In genomic region chr20:21767739-21768223, GRCh38 we compare ENCODE assay signal across 10 cellular contexts.
A peak's percentile ranks its signal among the peaks of the same experiment; 100 is the strongest.
DNase-seq lines count a peak whose midpoint lies in the region; ATAC-seq, FAIRE-seq and TF ChIP-seq lines count a peak whose summit lies in the region.
"Had no signal": no experiment of that assay in that cellular context is flagged by ENCODE, and none has a peak within 500 bp of the region (broad histone marks: within the 10 kb centered on the region; RNA-seq: fewer than 3 reads in every experiment).

No MANE protein-coding gene starts in this region.

- no peak overlapping the region for H3K4me3 Mint-ChIP-seq in activated naive CD8-positive, alpha-beta T cell treated with anti-CD3 and anti-CD28 coated beads for 36 hours
- H3K4me3 Mint-ChIP-seq in stimulated activated memory B cell treated with anti-CD40 and anti-IgM and Interleukin-4, amounts not matched to agents 10 μg/mL and 1 μg/mL and 100 μg/mL, for 72 hours: no peak overlapping the region

- H4K20me1 ChIP-seq in HepG2 (ENCODE audit: insufficient read depth, low read length): no peaks in the 10 kb centered on the region

- no peak overlapping the region for H3K9ac ChIP-seq in HUES48 (ENCODE audit: low read depth, low read length)
- H3K9ac ChIP-seq in HepG2 (ENCODE audit: insufficient read depth, low read depth, low read length): no peak overlapping the region

- H3K27me3 ChIP-seq in HUES48 (ENCODE audit: control insufficient read depth, insufficient read depth, low read length) (peaks cover 20% of the 10 kb centered on the region), HepG2 (ENCODE audit: control insufficient read depth in 1 of 2, insufficient read depth in 2 of 2, low read length in 2 of 2) (peaks cover 5 to 55% of the 10 kb centered on the region in 2 experiments; a peak in 4 of 5 replicates)

- TF ChIP-seq CTCF in HepG2 (CRISPR knock-in tag; IDR thresholded peaks at IDR 0.05): peak; percentile 89
- TF ChIP-seq CTCF in GM10248 (IDR thresholded peaks at IDR 0.05; ENCODE audit: control extremely low read depth, extremely low read depth, low read depth, missing control alignments): no peak

- H3K4me2 ChIP-seq in HepG2 (ENCODE audit: low read depth, low read length): peak overlapping the region; percentile 61

- no peaks in the 10 kb centered on the region for H3K36me3 Mint-ChIP-seq in activated naive CD8-positive, alpha-beta T cell treated with anti-CD3 and anti-CD28 coated beads for 36 hours
- no peaks in the 10 kb centered on the region for H3K36me3 Mint-ChIP-seq in stimulated activated memory B cell treated with anti-CD40 and anti-IgM and Interleukin-4, amounts not matched to agents 10 μg/mL and 1 μg/mL and 100 μg/mL, for 72 hours

- peaks cover 5% of the 10 kb centered on the region; the same call in 1 of the 2 replicates for H3K4me1 ChIP-seq in HUES48 (ENCODE audit: control insufficient read depth, insufficient read depth, low read length)
- H3K4me1 ChIP-seq in HepG2 (ENCODE audit: insufficient read depth, low read length): peaks cover 11% of the 10 kb centered on the region

- no peak overlapping the region for H2AFZ ChIP-seq in HepG2 (ENCODE audit: low read length)

- no peaks in the 10 kb centered on the region for H3K9me3 ChIP-seq in HUES48 (ENCODE audit: control insufficient read depth, insufficient read depth, low read length)
- H3K9me3 ChIP-seq in HepG2 (ENCODE audit: low read length): no peaks in the 10 kb centered on the region

- BruUV-seq in HepG2 (replicated peaks; lab: Mats Ljungman, UMichigan): no TSS peak

- H3K4me1 Mint-ChIP-seq in activated naive CD8-positive, alpha-beta T cell treated with anti-CD3 and anti-CD28 coated beads for 36 hours: no peaks in the 10 kb centered on the region
- H3K4me1 Mint-ChIP-seq in stimulated activated memory B cell treated with anti-CD40 and anti-IgM and Interleukin-4, amounts not matched to agents 10 μg/mL and 1 μg/mL and 100 μg/mL, for 72 hours: no peaks in the 10 kb centered on the region

- peak; percentile 98 for ATAC-seq in HepG2
- no peak for ATAC-seq in stimulated activated memory B cell treated with anti-CD40 and anti-IgM and Interleukin-4, amounts not matched to agents 10 μg/mL and 1 μg/mL and 100 μg/mL, for 72 hours

- H3K27ac Mint-ChIP-seq in activated naive CD8-positive, alpha-beta T cell treated with anti-CD3 and anti-CD28 coated beads for 36 hours: no peak overlapping the region
- no peak overlapping the region for H3K27ac Mint-ChIP-seq in stimulated activated memory B cell treated with anti-CD40 and anti-IgM and Interleukin-4, amounts not matched to agents 10 μg/mL and 1 μg/mL and 100 μg/mL, for 72 hours

- DNase-seq in Daoy (ENCODE audit: low read depth) (peak; percentile 71), HepG2 (ENCODE audit: low spot score) (peak; percentile 86), GM10248 (ENCODE audit: extremely low spot score) (no peak), GM12892 (ENCODE audit: insufficient read length) (no peak), Ammon's horn (ENCODE audit: low spot score) (no peak)
- DNase-seq in activated naive CD8-positive, alpha-beta T cell treated with anti-CD3 and anti-CD28 coated beads for 36 hours: peak; percentile 2
- DNase-seq: DMS153, NCI-H1092 treated with DMSO at 0.1 percent for 48 hours had no signal

- H3K27ac ChIP-seq in HUES48 (ENCODE audit: low read depth, low read length): no peak overlapping the region
- no peak overlapping the region for H3K27ac ChIP-seq in HepG2 (ENCODE audit: extremely low read length, insufficient read depth, low read length)

- peaks cover 2% of the 10 kb centered on the region for H3K9me3 Mint-ChIP-seq in activated naive CD8-positive, alpha-beta T cell treated with anti-CD3 and anti-CD28 coated beads for 36 hours
- peaks cover 2% of the 10 kb centered on the region for H3K9me3 Mint-ChIP-seq in stimulated activated memory B cell treated with anti-CD40 and anti-IgM and Interleukin-4, amounts not matched to agents 10 μg/mL and 1 μg/mL and 100 μg/mL, for 72 hours

- POLR2A ChIA-PET in HepG2 (lab: Yijun Ruan, JAX): no interaction called here
- POLR2A ChIA-PET in GM10248 (lab: Yijun Ruan, JAX): no interaction called here

- H3K79me2 ChIP-seq in HepG2 (ENCODE audit: insufficient read depth, low read length): no peaks in the 10 kb centered on the region

- TF ChIP-seq RAD21 in HepG2 (CRISPR knock-in tag; IDR thresholded peaks at IDR 0.05): 0 out of 2 replicates have a peak, but pooled peaks have one; percentile 49

- TF ChIP-seq POLR2A in HepG2 (IDR thresholded peaks at IDR 0.05; ENCODE audit: insufficient read depth in 1 of 2, low read depth in 2 of 2, low read length in 2 of 2) (no peak), GM12892 (IDR thresholded peaks at IDR 0.05; ENCODE audit: low read depth, low read length) (no peak)

- H3K4me3 ChIP-seq in HUES48 (ENCODE audit: low read depth, low read length) (peak overlapping the region; percentile 45), HepG2 (replicated peaks in 1 of 3; ENCODE audit: insufficient read depth in 1 of 3, low read depth in 2 of 3, low read length in 3 of 3) (peak overlapping the region in 1 of 3 experiments; percentile 29; a peak in 1 of 6 replicates)

- FAIRE-seq in HepG2 (lab: Jason Lieb, UNC): peak; percentile 98
- no peak for FAIRE-seq in GM12892 (lab: Jason Lieb, UNC)

- H3K36me3 ChIP-seq in HUES48 (ENCODE audit: control insufficient read depth, insufficient read depth, low read length) (no peaks in the 10 kb centered on the region), HepG2 (replicated peaks in 1 of 2; ENCODE audit: control insufficient read depth in 1 of 2, insufficient read depth in 2 of 2, low read length in 2 of 2) (no peaks in the 10 kb centered on the region)

- peaks cover 9% of the 10 kb centered on the region for H3K27me3 Mint-ChIP-seq in activated naive CD8-positive, alpha-beta T cell treated with anti-CD3 and anti-CD28 coated beads for 36 hours
- no peaks in the 10 kb centered on the region for H3K27me3 Mint-ChIP-seq in stimulated activated memory B cell treated with anti-CD40 and anti-IgM and Interleukin-4, amounts not matched to agents 10 μg/mL and 1 μg/mL and 100 μg/mL, for 72 hours

- WGBS in HepG2 (ENCODE audit: low lambda C conversion rate): 1% methylated on average over 22 of the region's 22 CpGs

- intact Hi-C loops in HepG2 (cut with micrococcal nuclease; ENCODE audit: unreplicated experiment): loop anchor here (1.0 kb wide), 1 partner anchor 48 kb away; no protein-coding TSS in a partner anchor

- CTCF ChIA-PET in HepG2 (lab: Yijun Ruan, JAX; ENCODE audit: low intra/inter-chr PET ratio, low total read pairs): interaction anchor here (1.1 kb wide), 1 partner anchor 48 kb away, joined by 5 read pairs; no protein-coding TSS in a partner anchor
- CTCF ChIA-PET in GM10248 (lab: Yijun Ruan, JAX): interaction anchor here (1.0 to 2.2 kb wide), 4 partner anchors 9 to 49 kb away, joined by 3 to 6 read pairs (median 4); no protein-coding TSS in a partner anchor

- in situ Hi-C loops in HepG2 (cut with HindIII; ENCODE audit: extremely low pct_ligation_motif_present, low pct_unique_long_range_greater_than_20kb): no loop called here

- TF ChIP-seq EP300 in HepG2 (IDR thresholded peaks at IDR 0.05; ENCODE audit: low read depth in 2 of 2, low read length in 2 of 2) (0 out of 4 replicates have a peak, but pooled peaks of 1 of the 2 experiments have one; percentile 20), HepG2 (CRISPR knock-in tag; IDR thresholded peaks at IDR 0.05; ENCODE audit: borderline replicate concordance) (0 out of 2 replicates have a peak, but pooled peaks have one; percentile 22)

TF ChIP-seq in HepG2, 621 proteins besides CTCF, POLR2A, EP300 and RAD21 (continues in another document):
- TF ChIP-seq ELF1 (CRISPR knock-in tag; IDR thresholded peaks at IDR 0.05) (no peak), ZNF562 (CRISPR knock-in tag; IDR thresholded peaks at IDR 0.05; ENCODE audit: borderline replicate concordance) (no peak), NFKBIZ (CRISPR knock-in tag; IDR thresholded peaks at IDR 0.05) (no peak), ZNF629 (CRISPR knock-in tag; conservative IDR thresholded peaks at IDR 0.05) (no peak), CREM (IDR thresholded peaks at IDR 0.05) (0 out of 2 replicates have a peak, but pooled peaks have one; percentile 23), CREM (CRISPR knock-in tag; IDR thresholded peaks at IDR 0.05) (0 out of 2 replicates have a peak, but pooled peaks have one; percentile 3), ZNF446 (CRISPR knock-in tag; IDR thresholded peaks at IDR 0.05) (no peak), KDM5A (IDR thresholded peaks at IDR 0.05; ENCODE audit: borderline replicate concordance, low read length) (no peak), FOSL1 (CRISPR knock-in tag; IDR thresholded peaks at IDR 0.05; ENCODE audit: borderline replicate concordance) (no peak), RARA (CRISPR knock-in tag; IDR thresholded peaks at IDR 0.05) (peak; percentile 38; the same call in 1 of the 2 replicates), ZNF674 (CRISPR knock-in tag; IDR thresholded peaks at IDR 0.05; ENCODE audit: low read depth) (no peak), TBX2 (CRISPR knock-in tag; IDR thresholded peaks at IDR 0.05; ENCODE audit: borderline replicate concordance) (peak; percentile 82), NAIF1 (CRISPR knock-in tag; IDR thresholded peaks at IDR 0.05; ENCODE audit: borderline replicate concordance) (no peak), KDM3A (CRISPR knock-in tag; IDR thresholded peaks at IDR 0.05; ENCODE audit: low read depth) (no peak), MYC (CRISPR knock-in tag; IDR thresholded peaks at IDR 0.05; ENCODE audit: borderline replicate concordance) (no peak; the same call in 1 of the 2 replicates)
- TF ChIP-seq, protein P1, sequence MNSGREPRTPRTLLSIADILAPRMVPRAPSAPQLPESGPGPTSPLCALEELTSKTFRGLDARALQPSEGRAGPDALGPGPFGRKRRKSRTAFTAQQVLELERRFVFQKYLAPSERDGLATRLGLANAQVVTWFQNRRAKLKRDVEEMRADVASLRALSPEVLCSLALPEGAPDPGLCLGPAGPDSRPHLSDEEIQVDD (CRISPR knock-in tag; IDR thresholded peaks at IDR 0.05; ENCODE audit: borderline replicate concordance): no peak
- TF ChIP-seq, protein P2, sequence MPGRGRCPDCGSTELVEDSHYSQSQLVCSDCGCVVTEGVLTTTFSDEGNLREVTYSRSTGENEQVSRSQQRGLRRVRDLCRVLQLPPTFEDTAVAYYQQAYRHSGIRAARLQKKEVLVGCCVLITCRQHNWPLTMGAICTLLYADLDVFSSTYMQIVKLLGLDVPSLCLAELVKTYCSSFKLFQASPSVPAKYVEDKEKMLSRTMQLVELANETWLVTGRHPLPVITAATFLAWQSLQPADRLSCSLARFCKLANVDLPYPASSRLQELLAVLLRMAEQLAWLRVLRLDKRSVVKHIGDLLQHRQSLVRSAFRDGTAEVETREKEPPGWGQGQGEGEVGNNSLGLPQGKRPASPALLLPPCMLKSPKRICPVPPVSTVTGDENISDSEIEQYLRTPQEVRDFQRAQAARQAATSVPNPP (CRISPR knock-in tag; IDR thresholded peaks at IDR 0.05): no peak

Comparison
In these comparisons a context has a peak if more than half of its experiments do, and no peak if none do; other contexts are left out.
1. DNase-seq: peak in Daoy (single experiment), activated naive CD8-positive, alpha-beta T cell treated with anti-CD3 and anti-CD28 coated beads for 36 hours (single experiment) and HepG2 (single experiment); none in GM10248 (single experiment), GM12892 (single experiment) and Ammon's horn (single experiment).